In genomic region chr1:234884006-234884405, GRCh38 we compare ENCODE assay signal across 27 cellular contexts.
A peak's percentile ranks its signal among the peaks of the same experiment; 100 is the strongest.
DNase-seq lines count a peak whose midpoint lies in the region; ATAC-seq, FAIRE-seq and TF ChIP-seq lines count a peak whose summit lies in the region.
"Had no signal": no experiment of that assay in that cellular context is flagged by ENCODE, and none has a peak within 500 bp of the region (broad histone marks: within the 10 kb centered on the region; RNA-seq: fewer than 3 reads in every experiment).

No MANE protein-coding gene starts in this region.

- H3K36me3 ChIP-seq in gastrocnemius medialis (no peaks in the 10 kb centered on the region), Karpas-422 (ENCODE audit: insufficient read depth, low read length) (no peaks in the 10 kb centered on the region), pancreas (no peaks in the 10 kb centered on the region)

- H3K27ac Mint-ChIP-seq in T-helper 1 cell treated with Interleukin-12 subunit alpha and Interleukin-12 subunit beta and Interleukin-4 antibody, amounts not matched to agents 30 μg/mL and 1 μg/mL, for 36 hours = peak overlapping the region; percentile 4
- H3K27ac Mint-ChIP-seq in CD14-positive monocyte (peak overlapping the region in 2 of 7 donors; percentile 21 to 50), endothelial cell (ENCODE audit: unreplicated experiment) (peak overlapping the region; percentile 9)

- no peak overlapping the region for H2AFZ ChIP-seq in Karpas-422 (ENCODE audit: low read length)

- H4K20me1 ChIP-seq in Karpas-422 (ENCODE audit: insufficient read depth, low read depth, low read length) = no peaks in the 10 kb centered on the region

- no peak overlapping the region for H3K4me3 Mint-ChIP-seq in T-helper 1 cell treated with Interleukin-12 subunit alpha and Interleukin-12 subunit beta and Interleukin-4 antibody, amounts not matched to agents 30 μg/mL and 1 μg/mL, for 36 hours
- H3K4me3 Mint-ChIP-seq in CD14-positive monocyte (no peak overlapping the region), endothelial cell (ENCODE audit: unreplicated experiment) (peak overlapping the region; percentile 53)
- H3K4me3 Mint-ChIP-seq: CD8-positive, alpha-beta memory T cell had no signal

- no peaks in the 10 kb centered on the region for H3K79me2 ChIP-seq in Karpas-422 (ENCODE audit: low read length)

- TF ChIP-seq POLR2A in gastrocnemius medialis (IDR thresholded peaks at IDR 0.05) = no peak

- 96 to 100% methylated on average over 6 of the region's 6 CpGs for WGBS in pancreas, 2 donors

- H3K4me1 Mint-ChIP-seq in T-helper 1 cell treated with Interleukin-12 subunit alpha and Interleukin-12 subunit beta and Interleukin-4 antibody, amounts not matched to agents 30 μg/mL and 1 μg/mL, for 36 hours (ENCODE audit: low read depth) = peaks cover 42% of the 10 kb centered on the region
- H3K4me1 Mint-ChIP-seq in CD14-positive monocyte (peaks cover 51% of the 10 kb centered on the region), endothelial cell (ENCODE audit: unreplicated experiment) (no peaks in the 10 kb centered on the region)

- no peak overlapping the region for H3K4me2 ChIP-seq in Karpas-422 (ENCODE audit: low read depth, low read length, poor library complexity, severe bottlenecking)

- no peak overlapping the region for H3K9ac ChIP-seq in Karpas-422 (ENCODE audit: low read length)

- peaks cover 3% of the 10 kb centered on the region for H3K36me3 Mint-ChIP-seq in T-helper 1 cell treated with Interleukin-12 subunit alpha and Interleukin-12 subunit beta and Interleukin-4 antibody, amounts not matched to agents 30 μg/mL and 1 μg/mL, for 36 hours (ENCODE audit: low read depth)
- H3K36me3 Mint-ChIP-seq in CD14-positive monocyte (peaks cover 9 to 13% of the 10 kb centered on the region in 2 donors), endothelial cell (ENCODE audit: low read depth, unreplicated experiment) (peaks cover 13% of the 10 kb centered on the region)
- H3K36me3 Mint-ChIP-seq: CD8-positive, alpha-beta memory T cell had no signal

- FAIRE-seq in pancreas (lab: Jason Lieb, UNC) = no peak
- FAIRE-seq: G401.6, GM12892, GM18507, HTR-8/SVneo had no signal

- H3K4me3 ChIP-seq in gastrocnemius medialis (no peak overlapping the region), Karpas-422 (ENCODE audit: low read length) (no peak overlapping the region), pancreas (no peak overlapping the region)

- no peak for TF ChIP-seq CTCF in CD14-positive monocyte (IDR thresholded peaks at IDR 0.05)
- TF ChIP-seq CTCF in endothelial cell (IDR thresholded peaks at IDR 0.05; ENCODE audit: unreplicated experiment) = no peak
- no peak for TF ChIP-seq CTCF in gastrocnemius medialis (IDR thresholded peaks at IDR 0.05 in 4 of 5, conservative IDR thresholded peaks at IDR 0.05 in 1 of 5)
- no peak for TF ChIP-seq CTCF in pancreas (IDR thresholded peaks at IDR 0.05)

- in situ Hi-C loops in gastrocnemius medialis (cut with MboI; ENCODE audit: low sequenced_read_pairs in 4 of 4) = loop anchor here (5.0 to 25.0 kb wide), 7 partner anchors 103 to 397 kb away; partner anchors contain the start of genes IRF2BP2 (in 4 of the 4) and TARBP1 (in 1 of the 4)

- H3K27me3 ChIP-seq in gastrocnemius medialis (no peaks in the 10 kb centered on the region), Karpas-422 (ENCODE audit: low read length) (no peaks in the 10 kb centered on the region), pancreas (no peaks in the 10 kb centered on the region)

- H3K9me3 ChIP-seq in gastrocnemius medialis (no peaks in the 10 kb centered on the region), Karpas-422 (ENCODE audit: low read length) (no peaks in the 10 kb centered on the region), pancreas (no peaks in the 10 kb centered on the region)

- ATAC-seq in gastrocnemius medialis (no peak), pancreas (no peak)
- ATAC-seq: HCT116 had no signal

- H3K4me1 ChIP-seq in gastrocnemius medialis (peaks cover 48% of the 10 kb centered on the region in 2 donors), Karpas-422 (ENCODE audit: low read length) (no peaks in the 10 kb centered on the region), pancreas (peaks cover 0 to 4% (median 0%) of the 10 kb centered on the region in 3 donors)

- intact Hi-C loops in CD14-positive monocyte (cut with micrococcal nuclease) = loop anchor here (5.0 kb wide), 3 partner anchors 33 to 42 kb away; no protein-coding TSS in a partner anchor
- intact Hi-C loops in gastrocnemius medialis (cut with DNase I; ENCODE audit: low total_unique reads) = no loop called here
- intact Hi-C loops in pancreas (cut with DNase I) = no loop called here

- no peaks in the 10 kb centered on the region for H3K27me3 Mint-ChIP-seq in T-helper 1 cell treated with Interleukin-12 subunit alpha and Interleukin-12 subunit beta and Interleukin-4 antibody, amounts not matched to agents 30 μg/mL and 1 μg/mL, for 36 hours (ENCODE audit: low read depth)
- H3K27me3 Mint-ChIP-seq in CD14-positive monocyte (ENCODE audit: low read depth in 3 of 3) (peaks cover 3 to 4% (median 4%) of the 10 kb centered on the region in 3 donors), endothelial cell (ENCODE audit: unreplicated experiment) (peaks cover 5% of the 10 kb centered on the region)

- H3K27ac ChIP-seq in gastrocnemius medialis (peak overlapping the region; percentile 90 to 100 (median 98)), Karpas-422 (ENCODE audit: low read length) (no peak overlapping the region), pancreas (no peak overlapping the region)

- H3K9me3 Mint-ChIP-seq in T-helper 1 cell treated with Interleukin-12 subunit alpha and Interleukin-12 subunit beta and Interleukin-4 antibody, amounts not matched to agents 30 μg/mL and 1 μg/mL, for 36 hours = peaks cover 10% of the 10 kb centered on the region
- H3K9me3 Mint-ChIP-seq in CD14-positive monocyte (peaks cover 4 to 12% (median 10%) of the 10 kb centered on the region in 7 donors), endothelial cell (ENCODE audit: unreplicated experiment) (no peaks in the 10 kb centered on the region)

- H3K9me2 ChIP-seq in Karpas-422 (replicated peaks; ENCODE audit: insufficient read depth, low read length) = no peaks in the 10 kb centered on the region

- DNase-seq in T-helper 1 cell = no peak
- peak; percentile 24 for DNase-seq in CD14-positive monocyte (ENCODE audit: low spot score)
- DNase-seq in endothelial cell (ENCODE audit: low spot score) = no peak
- DNase-seq in gastrocnemius medialis = no peak
- no peak for DNase-seq in Karpas-422
- DNase-seq in RKO (ENCODE audit: low spot score) = no peak
- no peak for DNase-seq in pancreas
- DNase-seq: AML-193; C1 segment of cervical spinal cord; Calu3; CD8-positive, alpha-beta memory T cell; DMS153; GOT3; KG1; MV-4-11; NCI-H1105 treated with DMSO at 0.1 percent for 48 hours; NCI-H2029 treated with DMSO at 0.1 percent for 48 hours; NCI-H226; NCI-H524; NCI-H774; NK-92 treated with Interleukin-12 subunit alpha and Interleukin-12 subunit beta, amount 100 ng/mL, for 24 hours had no signal

Comparison
In these comparisons a context has a peak if more than half of its experiments do, and no peak if none do; other contexts are left out.
1. H3K27ac ChIP-seq: peak in gastrocnemius medialis (4 of 4); none in Karpas-422 (single experiment) and pancreas (0 of 4).
2. intact Hi-C loops: an anchor here in CD14-positive monocyte (5.0 kb wide); none called in gastrocnemius medialis and pancreas.